In genomic region chr9:4620046-4620765, GRCh38 we compare ENCODE assay signal across 12 cellular contexts. TPM values are rescaled to one million over a fixed set of nuclear protein-coding genes. Genes with fewer than 3 reads are reported as not detected.
DNase-seq lines count a peak whose midpoint lies in the region; ATAC-seq and TF ChIP-seq lines count a peak whose summit lies in the region.
"Had no signal": no experiment of that assay in that cellular context is flagged by ENCODE, and none has a peak within 500 bp of the region (broad histone marks: within the 10 kb centered on the region; RNA-seq: fewer than 3 reads in every experiment).

No MANE protein-coding gene starts in this region.

- H3K36me3 Mint-ChIP-seq in activated CD8-positive, alpha-beta T cell treated with anti-CD3 and anti-CD28 coated beads for 36 hours (ENCODE audit: low read depth), result no peaks in the 10 kb centered on the region
- H3K36me3 Mint-ChIP-seq in progenitor cell of endocrine pancreas (ENCODE audit: insufficient read depth), result peaks cover 1% of the 10 kb centered on the region

- CTCF ChIA-PET in activated CD8-positive, alpha-beta T cell treated with anti-CD3 and anti-CD28 coated beads for 36 hours (lab: Charles Lee), result interaction anchor here (0.9 to 1.8 kb wide), 3 partner anchors 15 to 20 kb away, joined by 3 to 6 read pairs (median 4); no protein-coding TSS in a partner anchor

- no peak for TF ChIP-seq CTCF in activated CD8-positive, alpha-beta T cell treated with anti-CD3 and anti-CD28 coated beads for 36 hours (IDR thresholded peaks at IDR 0.05)
- TF ChIP-seq CTCF in progenitor cell of endocrine pancreas (IDR thresholded peaks at IDR 0.05; ENCODE audit: unreplicated experiment), result no peak

- DNase-seq in SIG-M5 treated with dmso at 0.1 percent for 504 hours (lab: John Stamatoyannopoulos, UW; ENCODE audit: unreplicated experiment) (peak; percentile 17), SIG-M5 (lab: John Stamatoyannopoulos, UW) (no peak), Kasumi-1 (lab: John Stamatoyannopoulos, UW) (peak; percentile 14 to 17), progenitor cell of endocrine pancreas (ENCODE audit: low spot score, unreplicated experiment) (no peak), NCI-H226 (no peak), dermis blood vessel endothelial cell (no peak), amniotic stem cell (lab: John Stamatoyannopoulos, UW) (no peak)
- DNase-seq in activated CD8-positive, alpha-beta T cell treated with anti-CD3 and anti-CD28 coated beads for 36 hours, result peak; percentile 33
- DNase-seq: immature natural killer cell, NCI-H2081 treated with DMSO at 0.1 percent for 48 hours, nucleus accumbens, stomach had no signal

- H3K4me3 Mint-ChIP-seq in activated CD8-positive, alpha-beta T cell treated with anti-CD3 and anti-CD28 coated beads for 36 hours, result no peak overlapping the region
- no peak overlapping the region for H3K4me3 Mint-ChIP-seq in progenitor cell of endocrine pancreas (ENCODE audit: low read depth)

- no peak overlapping the region for H3K27ac Mint-ChIP-seq in activated CD8-positive, alpha-beta T cell treated with anti-CD3 and anti-CD28 coated beads for 36 hours
- H3K27ac Mint-ChIP-seq in progenitor cell of endocrine pancreas, result peak overlapping the region; percentile 18

- no peaks in the 10 kb centered on the region for H3K9me3 Mint-ChIP-seq in activated CD8-positive, alpha-beta T cell treated with anti-CD3 and anti-CD28 coated beads for 36 hours
- H3K9me3 Mint-ChIP-seq in progenitor cell of endocrine pancreas (ENCODE audit: low read depth), result no peaks in the 10 kb centered on the region
- H3K9me3 Mint-ChIP-seq: immature natural killer cell had no signal

- peaks cover 20% of the 10 kb centered on the region for H3K4me1 Mint-ChIP-seq in activated CD8-positive, alpha-beta T cell treated with anti-CD3 and anti-CD28 coated beads for 36 hours (ENCODE audit: low read depth)
- H3K4me1 Mint-ChIP-seq in progenitor cell of endocrine pancreas (ENCODE audit: low read depth), result peaks cover 3% of the 10 kb centered on the region

- ATAC-seq in activated CD8-positive, alpha-beta T cell treated with anti-CD3 and anti-CD28 coated beads for 36 hours, result peak; percentile 66

- no peaks in the 10 kb centered on the region for H3K27me3 Mint-ChIP-seq in activated CD8-positive, alpha-beta T cell treated with anti-CD3 and anti-CD28 coated beads for 36 hours
- H3K27me3 Mint-ChIP-seq in progenitor cell of endocrine pancreas, result no peaks in the 10 kb centered on the region

- intact Hi-C loops in activated CD8-positive, alpha-beta T cell treated with anti-CD3 and anti-CD28 coated beads for 36 hours (cut with micrococcal nuclease), result no loop called here

- POLR2A ChIA-PET in activated CD8-positive, alpha-beta T cell treated with anti-CD3 and anti-CD28 coated beads for 36 hours (lab: Charles Lee), result interaction anchor here (0.7 kb wide), 1 partner anchor 46 kb away, joined by 3 read pairs; the partner anchor contains the start of gene SPATA6L

RNA-seq across cellular contexts. Expression of gene PLPP6, which starts 41.9 kb away (rescaled TPM):
- 1 to 10 TPM; 2.8 to 3.2 TPM for total RNA-seq in activated CD8-positive, alpha-beta T cell treated with anti-CD3 and anti-CD28 coated beads for 36 hours
- total RNA-seq in progenitor cell of endocrine pancreas (21.2 and 22.5 TPM in 2 replicates), dermis blood vessel endothelial cell (6.1 and 8.0 TPM in 2 replicates)

RNA-seq across cellular contexts. Expression of gene SPATA6L, which starts 46.1 kb away (rescaled TPM):
- under 1 TPM; 0.43 to 0.78 TPM for total RNA-seq in activated CD8-positive, alpha-beta T cell treated with anti-CD3 and anti-CD28 coated beads for 36 hours
- total RNA-seq in progenitor cell of endocrine pancreas (7.1 and 7.8 TPM in 2 replicates), dermis blood vessel endothelial cell (2.7 and 8.8 TPM in 2 replicates)

RNA-seq across cellular contexts. Expression of gene CDC37L1, which starts 59.2 kb away (rescaled TPM):
- 10 to 100 TPM; 10.0 to 10.2 TPM for total RNA-seq in activated CD8-positive, alpha-beta T cell treated with anti-CD3 and anti-CD28 coated beads for 36 hours
- total RNA-seq in progenitor cell of endocrine pancreas (15.5 and 16.6 TPM in 2 replicates), dermis blood vessel endothelial cell (11.7 and 15.1 TPM in 2 replicates)

Comparison
In these comparisons a context has a peak if more than half of its experiments do, and no peak if none do; other contexts are left out.
1. DNase-seq: peak in SIG-M5 treated with dmso at 0.1 percent for 504 hours (single experiment), Kasumi-1 (2 of 2) and activated CD8-positive, alpha-beta T cell treated with anti-CD3 and anti-CD28 coated beads for 36 hours (single experiment); none in SIG-M5 (single experiment), progenitor cell of endocrine pancreas (single experiment), NCI-H226 (single experiment), dermis blood vessel endothelial cell (single experiment) and amniotic stem cell (single experiment).